In genomic region chr13:42271337-42272114, GRCh38 we compare ENCODE assay signal across 8 cellular contexts. TPM values are rescaled to one million over a fixed set of nuclear protein-coding genes. Genes with fewer than 3 reads are reported as not detected.
DNase-seq lines count a peak whose midpoint lies in the region; ATAC-seq and TF ChIP-seq lines count a peak whose summit lies in the region.

No MANE protein-coding gene starts in this region.

- peak; percentile 93 for DNase-seq in AG09309 (ENCODE audit: low read depth)
- DNase-seq in NCI-H226: peak; percentile 96
- DNase-seq in activated CD4-positive, CD25-positive, alpha-beta regulatory T cell (lab: John Stamatoyannopoulos, UW): peak; percentile 74 to 84 (median 79)
- peak; percentile 86 to 91 for DNase-seq in central memory CD8-positive, alpha-beta T cell (ENCODE audit: low spot score in 2 of 2)
- peak; percentile 100 for DNase-seq in iris pigment epithelial cell (ENCODE audit: low read depth)
- DNase-seq in spleen: peak; percentile 98

- H3K27ac ChIP-seq in spleen: peak overlapping the region; percentile 88 to 97 (median 95)

- H3K9me3 Mint-ChIP-seq in central memory CD8-positive, alpha-beta T cell: no peaks in the 10 kb centered on the region

- TF ChIP-seq CTCF in AG09309 (IDR thresholded peaks at IDR 0.05; ENCODE audit: control insufficient read depth, insufficient read depth, low read depth, low read length, missing control alignments) (no peak), spleen (IDR thresholded peaks at IDR 0.05 in 8 of 11, conservative IDR thresholded peaks at IDR 0.05 in 3 of 11) (peak in 3 of 11 experiments; percentile 36 to 50 (median 49))

- peaks cover 19% of the 10 kb centered on the region for H3K36me3 Mint-ChIP-seq in central memory CD8-positive, alpha-beta T cell (ENCODE audit: insufficient read depth)

- no peaks in the 10 kb centered on the region for H3K9me3 ChIP-seq in spleen

- no peak for TF ChIP-seq POLR2A in spleen (IDR thresholded peaks at IDR 0.05)

- intact Hi-C loops in spleen (cut with DNase I; ENCODE audit: low total_unique reads): no loop called here

- no peaks in the 10 kb centered on the region for H3K27me3 ChIP-seq in spleen (replicated peaks in 1 of 7)

- H3K4me3 ChIP-seq in AG09309 (ENCODE audit: control insufficient read depth, low read depth, low read length) (peak overlapping the region; percentile 94), spleen (peak overlapping the region; percentile 77 to 95 (median 90))

- no peaks in the 10 kb centered on the region for H3K36me3 ChIP-seq in spleen

- peaks cover 6 to 51% (median 46%) of the 10 kb centered on the region in 6 donors for H3K4me1 ChIP-seq in spleen

- H3K27ac Mint-ChIP-seq in central memory CD8-positive, alpha-beta T cell (ENCODE audit: low read depth): peak overlapping the region; percentile 95

- ATAC-seq in GM19023 (IDR thresholded peaks at IDR 0.05; ENCODE audit: unreplicated experiment) (peak; percentile 84), HG03196 (IDR thresholded peaks at IDR 0.05; ENCODE audit: unreplicated experiment) (peak; percentile 85)
- peak; percentile 92 for ATAC-seq in central memory CD8-positive, alpha-beta T cell (replicated peaks; ENCODE audit: extremely low read depth, poor library complexity, severe bottlenecking)

- H3K27me3 Mint-ChIP-seq in central memory CD8-positive, alpha-beta T cell: no peaks in the 10 kb centered on the region

- WGBS in spleen, 5 donors: 4 to 6% (median 5%) methylated on average over 39 to 57 of the region's 57 CpGs

- H3K4me3 Mint-ChIP-seq in central memory CD8-positive, alpha-beta T cell: peak overlapping the region; percentile 94

- H3K4me1 Mint-ChIP-seq in central memory CD8-positive, alpha-beta T cell: peaks cover 57% of the 10 kb centered on the region

RNA-seq across cellular contexts. Expression of gene AKAP11, which starts 0.4 kb away (rescaled TPM):
- 10 to 100 TPM; 33.5 to 43.5 (median 38.8) TPM for total RNA-seq in spleen
- 1 to 10 TPM; 9.4 to 9.9 (median 9.6) TPM for polyA plus RNA-seq in spleen

Comparison
In these comparisons a context has a peak if more than half of its experiments do, and no peak if none do; other contexts are left out.
1. Peak in every context shown above with its lines: DNase-seq, ATAC-seq, H3K4me3 ChIP-seq and H3K27ac ChIP-seq.